14 cellular contexts compared by ENCODE assay signal in the genomic region with DNA sequence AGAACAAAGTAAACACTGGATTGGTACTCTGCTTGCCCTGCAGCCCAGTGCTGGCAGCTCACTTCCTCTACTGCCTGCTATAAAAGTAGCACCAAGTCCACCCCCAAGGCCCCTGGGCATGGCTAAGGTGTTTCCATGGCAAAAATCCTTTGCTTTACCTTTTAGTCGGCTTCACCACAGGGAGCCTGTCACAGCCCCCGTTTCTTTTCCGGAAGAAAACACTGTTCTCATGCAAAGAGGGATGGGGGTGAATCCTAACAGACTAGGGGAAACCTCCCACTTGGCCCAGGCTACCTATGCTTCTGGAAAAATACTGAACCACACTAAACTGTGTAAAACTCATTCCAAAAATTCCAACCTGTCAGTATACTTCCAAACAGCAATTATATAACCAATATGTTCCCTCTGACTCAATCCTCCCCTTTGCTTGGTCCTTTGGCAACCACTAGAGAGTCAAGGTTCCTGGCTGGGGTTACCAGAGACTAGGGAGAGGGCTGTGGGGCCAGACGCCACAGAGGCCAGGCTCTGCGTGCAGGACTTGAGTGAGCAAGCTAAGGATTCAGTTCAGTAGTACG. TPM values are rescaled to one million over a fixed set of nuclear protein-coding genes. Genes with fewer than 3 reads are reported as not detected.
A peak's percentile ranks its signal among the peaks of the same experiment; 100 is the strongest.
DNase-seq lines count a peak whose midpoint lies in the region; ATAC-seq, FAIRE-seq and TF ChIP-seq lines count a peak whose summit lies in the region.
"Had no signal": no experiment of that assay in that cellular context is flagged by ENCODE, and none has a peak within 500 bp of the region (broad histone marks: within the 10 kb centered on the region; RNA-seq: fewer than 3 reads in every experiment).

No MANE protein-coding gene starts in this region.

- no peak overlapping the region for H2AFZ ChIP-seq in H1 (ENCODE audit: low read length)
- no peak overlapping the region for H2AFZ ChIP-seq in HepG2 (ENCODE audit: low read length)

- no peak overlapping the region for H3K56ac ChIP-seq in H1 (replicated peaks; ENCODE audit: insufficient read length, low read depth, low read length)

- H3K9me3 ChIP-seq in H1 (ENCODE audit: insufficient read depth in 2 of 2, low read depth in 1 of 2, low read length in 1 of 2), result peaks cover 0 to 3% of the 10 kb centered on the region in 2 experiments; a peak in 2 of 4 replicates
- H3K9me3 ChIP-seq in HepG2 (ENCODE audit: low read length), result no peaks in the 10 kb centered on the region
- no peaks in the 10 kb centered on the region for H3K9me3 ChIP-seq in vagina

- no peaks in the 10 kb centered on the region; the same call in 1 of the 2 replicates for H3K23me2 ChIP-seq in H1 (ENCODE audit: low read depth, low read length)

- POLR2A ChIA-PET in H1 (lab: Charles Lee; ENCODE audit: partially characterized antibody) (interaction anchor here (0.6 to 1.5 kb wide), 5 partner anchors 9 to 171 kb away, joined by 3 to 4 read pairs (median 3); no protein-coding TSS in a partner anchor), HepG2 (lab: Yijun Ruan, JAX) (no interaction called here)
- POLR2A ChIA-PET in activated CD4-positive, alpha-beta T cell treated with anti-CD3 and anti-CD28 coated beads for 36 hours (lab: Charles Lee), result no interaction called here

- peak overlapping the region; percentile 75 for H3K27ac ChIP-seq in H1 (ENCODE audit: low read depth, low read length)
- no peak overlapping the region for H3K27ac ChIP-seq in HepG2 (ENCODE audit: extremely low read length, insufficient read depth, low read length)
- H3K27ac ChIP-seq in vagina, result peak overlapping the region; percentile 61
- H3K27ac ChIP-seq: HL-60 had no signal

- peak overlapping the region; percentile 61 for H3K27ac Mint-ChIP-seq in activated T-cell treated with anti-CD3 and anti-CD28 coated beads, Interleukin-2, amount 50 U/mL, for 72 hours
- no peak overlapping the region for H3K27ac Mint-ChIP-seq in activated CD4-positive, alpha-beta T cell treated with anti-CD3 and anti-CD28 coated beads for 36 hours

- no TSS peak for BruUV-seq in HepG2 (replicated peaks; lab: Mats Ljungman, UMichigan)

- TF ChIP-seq RAD21 in H1 (IDR thresholded peaks at IDR 0.05 in 1 of 2, conservative IDR thresholded peaks at IDR 0.05 in 1 of 2; ENCODE audit: low read depth in 2 of 2, low read length in 2 of 2) (no peak), HepG2 (CRISPR knock-in tag; IDR thresholded peaks at IDR 0.05) (no peak)

- H3K9ac ChIP-seq in H1 (replicated peaks in 1 of 4; ENCODE audit: extremely low read depth in 1 of 4, low read depth in 3 of 4, low read length in 3 of 4), result no peak overlapping the region
- H3K9ac ChIP-seq in HepG2 (ENCODE audit: insufficient read depth, low read depth, low read length), result no peak overlapping the region

- H3K4me1 ChIP-seq in H1 (replicated peaks in 1 of 4; ENCODE audit: control insufficient read depth in 3 of 4, insufficient read depth in 4 of 4, low read length in 3 of 4) (peaks cover 2 to 11% (median 3%) of the 10 kb centered on the region in 4 experiments; a peak in 5 of 7 replicates), HepG2 (ENCODE audit: insufficient read depth, low read length) (peaks cover 15% of the 10 kb centered on the region), vagina (peaks cover 24% of the 10 kb centered on the region)

- peak overlapping the region in 1 of 4 experiments; percentile 17; a peak in 2 of 8 replicates for H3K4me3 ChIP-seq in H1 (ENCODE audit: extremely low read depth in 1 of 4, insufficient read depth in 2 of 4, low read depth in 3 of 4, low read length in 4 of 4)
- H3K4me3 ChIP-seq in HepG2 (replicated peaks in 1 of 3; ENCODE audit: insufficient read depth in 1 of 3, low read depth in 2 of 3, low read length in 3 of 3), result no peak overlapping the region
- H3K4me3 ChIP-seq in vagina, result peak overlapping the region; percentile 13 to 23

- H3K79me2 ChIP-seq in H1 (ENCODE audit: control insufficient read depth in 1 of 2, insufficient read depth in 2 of 2, low read length in 2 of 2) (peaks cover 3 to 44% of the 10 kb centered on the region in 2 experiments), HepG2 (ENCODE audit: insufficient read depth, low read length) (peaks cover 30% of the 10 kb centered on the region)

- H2AK5ac ChIP-seq in H1 (ENCODE audit: low read depth, low read length), result no peak overlapping the region

- no peak for ATAC-seq in activated T-cell treated with anti-CD3 and anti-CD28 coated beads, Interleukin-2, amount 50 U/mL, for 72 hours (replicated peaks in 1 of 2)
- ATAC-seq in HepG2, result peak; percentile 70
- no peak for ATAC-seq in activated CD4-positive, alpha-beta T cell treated with anti-CD3 and anti-CD28 coated beads for 36 hours

- H3K27me3 Mint-ChIP-seq in activated T-cell treated with anti-CD3 and anti-CD28 coated beads, Interleukin-2, amount 50 U/mL, for 72 hours (ENCODE audit: low read depth), result no peaks in the 10 kb centered on the region
- no peaks in the 10 kb centered on the region for H3K27me3 Mint-ChIP-seq in activated CD4-positive, alpha-beta T cell treated with anti-CD3 and anti-CD28 coated beads for 36 hours

- H3K4me1 Mint-ChIP-seq in activated T-cell treated with anti-CD3 and anti-CD28 coated beads, Interleukin-2, amount 50 U/mL, for 72 hours (ENCODE audit: low read depth), result peaks cover 15% of the 10 kb centered on the region
- peaks cover 2% of the 10 kb centered on the region for H3K4me1 Mint-ChIP-seq in activated CD4-positive, alpha-beta T cell treated with anti-CD3 and anti-CD28 coated beads for 36 hours

- 42% methylated on average over 6 of the region's 6 CpGs; no CpG with 5 or more reads in 1 of the 2 experiments for WGBS in H1 (ENCODE audit: extremely low coverage in 1 of 2, insufficient coverage in 1 of 2, insufficient read length in 1 of 2, insufficient replicate concordance in 2 of 2, low coverage in 1 of 2, low lambda C conversion rate in 2 of 2, missing lambda C conversion rate in 1 of 2), 2 experiments
- WGBS in HepG2 (ENCODE audit: low lambda C conversion rate), result 94% methylated on average over 6 of the region's 6 CpGs

- peak overlapping the region; percentile 33 for H2BK120ac ChIP-seq in H1 (replicated peaks; ENCODE audit: low read depth, low read length)

- peak in 1 of 2 experiments; percentile 60; a peak in 1 of 3 replicates for TF ChIP-seq EP300 in H1 (IDR thresholded peaks at IDR 0.05; ENCODE audit: borderline replicate concordance in 1 of 2, low read depth in 2 of 2, low read length in 2 of 2)
- TF ChIP-seq EP300 in HepG2 (IDR thresholded peaks at IDR 0.05; ENCODE audit: low read depth in 2 of 2, low read length in 2 of 2), result 0 out of 4 replicates have a peak, but pooled peaks of 1 of the 2 experiments have one; percentile 8
- no peak for TF ChIP-seq EP300 in HepG2 (CRISPR knock-in tag; IDR thresholded peaks at IDR 0.05; ENCODE audit: borderline replicate concordance)

- H3K18ac ChIP-seq in H1 (ENCODE audit: extremely low read depth, low read length), result peak overlapping the region; percentile 26; the same call in 1 of the 2 replicates

- no peak for TF ChIP-seq POLR2A in H1 (IDR thresholded peaks at IDR 0.05; ENCODE audit: control extremely low read depth in 1 of 2, low read depth in 2 of 2, low read length in 2 of 2)
- no peak for TF ChIP-seq POLR2A in HepG2 (IDR thresholded peaks at IDR 0.05; ENCODE audit: insufficient read depth in 1 of 2, low read depth in 2 of 2, low read length in 2 of 2)
- no peak for TF ChIP-seq POLR2A in vagina (IDR thresholded peaks at IDR 0.05)

- peak overlapping the region; percentile 10; the same call in 1 of the 2 replicates for H2BK5ac ChIP-seq in H1 (ENCODE audit: low read depth, low read length)

- peaks cover 15% of the 10 kb centered on the region; the same call in 1 of the 2 replicates for H3K79me1 ChIP-seq in H1 (ENCODE audit: low read depth, low read length)

- H3K4me2 ChIP-seq in H1 (ENCODE audit: insufficient read depth in 1 of 2, low read depth in 2 of 2, low read length in 2 of 2) (peak overlapping the region; percentile 2 to 39; a peak in 2 of 4 replicates), HepG2 (ENCODE audit: low read depth, low read length) (no peak overlapping the region)

- no peak overlapping the region for H2BK15ac ChIP-seq in H1 (ENCODE audit: low read length)

- intact Hi-C loops in HepG2 (cut with micrococcal nuclease; ENCODE audit: unreplicated experiment), result loop anchor here (10.0 kb wide), 1 partner anchor 234 kb away; no protein-coding TSS in a partner anchor
- intact Hi-C loops in vagina (cut with DNase I), result no loop called here
- intact Hi-C loops in activated CD4-positive, alpha-beta T cell treated with anti-CD3 and anti-CD28 coated beads for 36 hours (cut with DNase I, micrococcal nuclease), result no loop called here

- DNase-seq in activated T-cell treated with anti-CD3 and anti-CD28 coated beads, Interleukin-2, amount 50 U/mL, for 72 hours, result no peak
- DNase-seq in activated T-cell treated with anti-CD3 and anti-CD28 coated beads, Interleukin-2, amount 50 U/mL, for 1 hour, result no peak
- DNase-seq in H1 (ENCODE audit: low read depth in 1 of 2, low spot score in 2 of 2), result peak in 1 of 2 experiments; percentile 77
- DNase-seq in HepG2 (ENCODE audit: low spot score), result peak; percentile 46
- DNase-seq in vagina (ENCODE audit: extremely low spot score in 2 of 2), result peak in 1 of 2 donors; percentile 93
- DNase-seq in activated CD4-positive, alpha-beta T cell treated with anti-CD3 and anti-CD28 coated beads for 36 hours, result no peak
- no peak for DNase-seq in GM13976 (ENCODE audit: low spot score)
- DNase-seq in retina, result no peak
- DNase-seq: 8988T, GDM1, islet precursor cell, NCI-H187 had no signal

- no peak overlapping the region for H2BK20ac ChIP-seq in H1 (ENCODE audit: low read length)

- TF ChIP-seq CTCF in H1 (IDR thresholded peaks at IDR 0.05; ENCODE audit: control extremely low read depth in 1 of 3, insufficient read depth in 1 of 3, low read depth in 1 of 3, low read length in 3 of 3) (no peak), HepG2 (CRISPR knock-in tag; IDR thresholded peaks at IDR 0.05) (no peak), vagina (IDR thresholded peaks at IDR 0.05) (no peak), GM13976 (IDR thresholded peaks at IDR 0.05; ENCODE audit: borderline replicate concordance, control extremely low read depth, extremely low read depth, insufficient read depth, missing control alignments) (no peak)

- peak overlapping the region; percentile 55 for H4K5ac ChIP-seq in H1 (ENCODE audit: insufficient read length, low read depth, low read length)

- no peaks in the 10 kb centered on the region for H3K27me3 ChIP-seq in H1 (replicated peaks in 1 of 4; ENCODE audit: control insufficient read depth in 3 of 4, extremely low read depth in 1 of 4, insufficient read depth in 3 of 4, low read length in 3 of 4)
- H3K27me3 ChIP-seq in HepG2 (ENCODE audit: control insufficient read depth in 1 of 2, insufficient read depth in 2 of 2, low read length in 2 of 2), result no peaks in the 10 kb centered on the region
- H3K27me3 ChIP-seq in vagina, result no peaks in the 10 kb centered on the region

- H4K20me1 ChIP-seq in H1 (replicated peaks in 1 of 2; ENCODE audit: control insufficient read depth in 1 of 2, insufficient read depth in 2 of 2, low read length in 2 of 2), result peaks cover 0 to under 1% of the 10 kb centered on the region in 2 experiments
- H4K20me1 ChIP-seq in HepG2 (ENCODE audit: insufficient read depth, low read length), result no peaks in the 10 kb centered on the region

- H3K36me3 ChIP-seq in H1 (ENCODE audit: control insufficient read depth in 2 of 4, insufficient read depth in 4 of 4, low read length in 3 of 4) (peaks cover 6 to 45% (median 25%) of the 10 kb centered on the region in 4 experiments; a peak in 7 of 8 replicates), HepG2 (replicated peaks in 1 of 2; ENCODE audit: control insufficient read depth in 1 of 2, insufficient read depth in 2 of 2, low read length in 2 of 2) (peaks cover 30 to 83% of the 10 kb centered on the region in 2 experiments), vagina (peaks cover 0 to 7% of the 10 kb centered on the region in 2 donors)

- H3K14ac ChIP-seq in H1 (ENCODE audit: insufficient read length), result no peak overlapping the region

- H4K91ac ChIP-seq in H1 (replicated peaks; ENCODE audit: insufficient read length, low read length), result peak overlapping the region; percentile 20

- H3K36me3 Mint-ChIP-seq in activated T-cell treated with anti-CD3 and anti-CD28 coated beads, Interleukin-2, amount 50 U/mL, for 72 hours (ENCODE audit: insufficient read depth in 2 of 2), result peaks cover 5 to 17% of the 10 kb centered on the region in 2 donors
- H3K36me3 Mint-ChIP-seq in activated CD4-positive, alpha-beta T cell treated with anti-CD3 and anti-CD28 coated beads for 36 hours (ENCODE audit: low read depth), result peaks cover 42% of the 10 kb centered on the region

- in situ Hi-C loops in HepG2 (cut with HindIII; ENCODE audit: extremely low pct_ligation_motif_present, low pct_unique_long_range_greater_than_20kb) (no loop called here), GM13976 (cut with MboI; ENCODE audit: low sequenced_read_pairs, unreplicated experiment) (no loop called here)

- H4K8ac ChIP-seq in H1 (ENCODE audit: extremely low read depth, insufficient read depth, low read length), result no peak overlapping the region

- no peak overlapping the region for H3K23ac ChIP-seq in H1 (ENCODE audit: insufficient read length)

- no peak overlapping the region for H3K4me3 Mint-ChIP-seq in activated T-cell treated with anti-CD3 and anti-CD28 coated beads, Interleukin-2, amount 50 U/mL, for 72 hours
- H3K4me3 Mint-ChIP-seq in activated CD4-positive, alpha-beta T cell treated with anti-CD3 and anti-CD28 coated beads for 36 hours, result no peak overlapping the region

- no peak overlapping the region for H2BK12ac ChIP-seq in H1 (ENCODE audit: low read depth, low read length)

- FAIRE-seq in H1 (lab: Jason Lieb, UNC), result no peak
- FAIRE-seq in HepG2 (lab: Jason Lieb, UNC), result no peak
- FAIRE-seq: endometrium had no signal

- CTCF ChIA-PET in H1 (lab: Charles Lee; ENCODE audit: partially characterized antibody) (interaction anchor here (0.7 to 12.6 kb wide), 4 partner anchors 10 to 98 kb away, joined by 3 to 99 read pairs (median 8); no protein-coding TSS in a partner anchor), HepG2 (lab: Yijun Ruan, JAX; ENCODE audit: low intra/inter-chr PET ratio, low total read pairs) (no interaction called here)
- CTCF ChIA-PET in activated CD4-positive, alpha-beta T cell treated with anti-CD3 and anti-CD28 coated beads for 36 hours (lab: Charles Lee), result interaction anchor here (2.7 kb wide), 1 partner anchor 7 kb away, joined by 18 read pairs; no protein-coding TSS in a partner anchor

- H3K9me3 Mint-ChIP-seq in activated T-cell treated with anti-CD3 and anti-CD28 coated beads, Interleukin-2, amount 50 U/mL, for 72 hours, result no peaks in the 10 kb centered on the region
- no peaks in the 10 kb centered on the region for H3K9me3 Mint-ChIP-seq in activated CD4-positive, alpha-beta T cell treated with anti-CD3 and anti-CD28 coated beads for 36 hours (ENCODE audit: low read depth)

- H3K4ac ChIP-seq in H1 (replicated peaks; ENCODE audit: insufficient read length, low read depth, low read length), result no peak overlapping the region

RNA-seq across cellular contexts. Expression of gene PPIL1, which starts 16.1 kb away (rescaled TPM):
- total RNA-seq in activated T-cell treated with anti-CD3 and anti-CD28 coated beads, Interleukin-2, amount 50 U/mL, for 72 hours, result 10 to 100 TPM; 32.6 to 43.0 TPM
- total RNA-seq in H1 (2021; fragmentation: NEBNext Ultra II Directional; extraction: Animal tissue kit (Norgen Biotek cat#: 25700)), result 85.8 and 86.5 TPM in 2 replicates
- polyA plus RNA-seq in H1 (2011; rRNA removed), result 52.7 and 83.7 TPM in 2 replicates
- polyA plus RNA-seq in H1 (2011; cell fraction: cytosol; rRNA removed), result 63.0 TPM
- polyA plus RNA-seq in H1 (2011; cell fraction: nucleus; rRNA removed), result 27.8 TPM
- polyA plus RNA-seq in H1 (2012, experiment 1 of 2), result 54.8 to 70.5 TPM (median 64.5 TPM) in 4 replicates
- polyA plus RNA-seq in H1 (2012, experiment 2 of 2), result 18.4 TPM
- polyA plus RNA-seq in H1 (2013, experiment 1 of 2), result 70.1 TPM
- 75.7 TPM for polyA plus RNA-seq in H1 (2013, experiment 2 of 2)
- 78.4 and 100 TPM in 2 replicates for polyA minus RNA-seq in H1 (2011; rRNA and poly(A)+ RNA removed)
- 32.0 TPM for polyA minus RNA-seq in H1 (2011; cell fraction: cytosol; rRNA and poly(A)+ RNA removed)
- 25.7 TPM for polyA minus RNA-seq in H1 (2011; cell fraction: nucleus; rRNA and poly(A)+ RNA removed)
- total RNA-seq in HepG2 (2016; rRNA removed; fragmentation: Illumina TruSeq; extraction: Trizol), result 144 and 202 TPM in 2 replicates
- 18.7 and 21.1 TPM in 2 replicates for total RNA-seq in HepG2 (2016; cell fraction: cytosol; rRNA removed; fragmentation: Illumina TruSeq; extraction: Trizol; ENCODE audit: low read depth)
- total RNA-seq in HepG2 (2016; cell fraction: insoluble cytoplasmic fraction; rRNA removed; fragmentation: Illumina TruSeq; extraction: Trizol), result 144 and 223 TPM in 2 replicates
- 75.0 TPM in 2 replicates for total RNA-seq in HepG2 (2016; cell fraction: membrane; rRNA removed; fragmentation: Illumina TruSeq; extraction: Trizol)
- 60.3 and 65.1 TPM in 2 replicates for total RNA-seq in HepG2 (2016; cell fraction: nucleus; rRNA removed; fragmentation: Illumina TruSeq; extraction: Trizol)
- 59.0 and 74.2 TPM in 2 replicates for polyA plus RNA-seq in HepG2 (2011; rRNA removed)
- 53.5 and 73.2 TPM in 2 replicates for polyA plus RNA-seq in HepG2 (2011; cell fraction: cytosol; rRNA removed)
- 9.9 and 13.8 TPM in 2 replicates for polyA plus RNA-seq in HepG2 (2011; cell fraction: nucleus; rRNA removed)
- 62.2 and 66.4 TPM in 2 replicates for polyA plus RNA-seq in HepG2 (2012)
- polyA plus RNA-seq in HepG2 (2016; cell fraction: cytosol; fragmentation: Illumina TruSeq; extraction: Trizol; ENCODE audit: low read depth), result 20.3 and 21.1 TPM in 2 replicates
- 209 and 228 TPM in 2 replicates for polyA plus RNA-seq in HepG2 (2016; cell fraction: insoluble cytoplasmic fraction; fragmentation: Illumina TruSeq; extraction: Trizol; ENCODE audit: low read depth)
- 57.0 and 58.9 TPM in 2 replicates for polyA plus RNA-seq in HepG2 (2016; cell fraction: membrane; fragmentation: Illumina TruSeq; extraction: Trizol; ENCODE audit: low read depth)
- polyA plus RNA-seq in HepG2 (2016; cell fraction: nucleus; fragmentation: Illumina TruSeq; extraction: Trizol; ENCODE audit: insufficient read depth, low read depth), result 73.7 and 81.3 TPM in 2 replicates
- 69.1 and 72.7 TPM in 2 replicates for polyA minus RNA-seq in HepG2 (2011; rRNA and poly(A)+ RNA removed; ENCODE audit: low replicate concordance)
- 31.7 and 39.2 TPM in 2 replicates for polyA minus RNA-seq in HepG2 (2011; cell fraction: cytosol; rRNA and poly(A)+ RNA removed)
- polyA minus RNA-seq in HepG2 (2011; cell fraction: nucleus; rRNA and poly(A)+ RNA removed), result 17.1 and 20.0 TPM in 2 replicates
- total RNA-seq in vagina, result 18.9 TPM
- total RNA-seq in activated CD4-positive, alpha-beta T cell treated with anti-CD3 and anti-CD28 coated beads for 36 hours, result 10 to 100 TPM; 45.9 to 46.0 TPM

RNA-seq across cellular contexts. Expression of gene CPNE5, which starts 19.2 kb away (rescaled TPM):
- 1 to 10 TPM in 1 of 2 donors, under 1 TPM in 1; 0.48 to 2.6 TPM for total RNA-seq in activated T-cell treated with anti-CD3 and anti-CD28 coated beads, Interleukin-2, amount 50 U/mL, for 72 hours
- 0.15 and 0.88 TPM in 2 replicates for total RNA-seq in H1 (2021; fragmentation: NEBNext Ultra II Directional; extraction: Animal tissue kit (Norgen Biotek cat#: 25700))
- polyA plus RNA-seq in H1 (2011; rRNA removed), result 1.8 and 2.3 TPM in 2 replicates
- polyA plus RNA-seq in H1 (2011; cell fraction: cytosol; rRNA removed), result 0.76 TPM
- 2.7 TPM for polyA plus RNA-seq in H1 (2011; cell fraction: nucleus; rRNA removed)
- 0.30 to 0.96 TPM (median 0.65 TPM) in 4 replicates for polyA plus RNA-seq in H1 (2012, experiment 1 of 2)
- polyA plus RNA-seq in H1 (2012, experiment 2 of 2), result 0.51 TPM
- 0.24 TPM for polyA plus RNA-seq in H1 (2013, experiment 1 of 2)
- polyA plus RNA-seq in H1 (2013, experiment 2 of 2), result 0.28 TPM
- 0.82 and 1.1 TPM in 2 replicates for polyA minus RNA-seq in H1 (2011; rRNA and poly(A)+ RNA removed)
- polyA minus RNA-seq in H1 (2011; cell fraction: cytosol; rRNA and poly(A)+ RNA removed), result not detected
- 1.9 TPM for polyA minus RNA-seq in H1 (2011; cell fraction: nucleus; rRNA and poly(A)+ RNA removed)
- total RNA-seq in HepG2 (2016; rRNA removed; fragmentation: Illumina TruSeq; extraction: Trizol), result not detected in 2 replicates
- total RNA-seq in HepG2 (2016; cell fraction: cytosol; rRNA removed; fragmentation: Illumina TruSeq; extraction: Trizol; ENCODE audit: low read depth), result not detected in 2 replicates
- total RNA-seq in HepG2 (2016; cell fraction: insoluble cytoplasmic fraction; rRNA removed; fragmentation: Illumina TruSeq; extraction: Trizol), result not detected in 2 replicates
- not detected in 2 replicates for total RNA-seq in HepG2 (2016; cell fraction: membrane; rRNA removed; fragmentation: Illumina TruSeq; extraction: Trizol)
- total RNA-seq in HepG2 (2016; cell fraction: nucleus; rRNA removed; fragmentation: Illumina TruSeq; extraction: Trizol), result not detected in 2 replicates
- 0.10 and 0.16 TPM in 2 replicates for polyA plus RNA-seq in HepG2 (2011; rRNA removed)
- polyA plus RNA-seq in HepG2 (2011; cell fraction: cytosol; rRNA removed), result 0.15 TPM in 1 of 2 replicates, not detected in the other
- polyA plus RNA-seq in HepG2 (2011; cell fraction: nucleus; rRNA removed), result 0.36 and 0.40 TPM in 2 replicates
- 0.05 and 0.16 TPM in 2 replicates for polyA plus RNA-seq in HepG2 (2012)
- polyA plus RNA-seq in HepG2 (2016; cell fraction: cytosol; fragmentation: Illumina TruSeq; extraction: Trizol; ENCODE audit: low read depth), result not detected in 2 replicates
- not detected in 2 replicates for polyA plus RNA-seq in HepG2 (2016; cell fraction: insoluble cytoplasmic fraction; fragmentation: Illumina TruSeq; extraction: Trizol; ENCODE audit: low read depth)
- polyA plus RNA-seq in HepG2 (2016; cell fraction: membrane; fragmentation: Illumina TruSeq; extraction: Trizol; ENCODE audit: low read depth), result not detected in 2 replicates
- not detected in 2 replicates for polyA plus RNA-seq in HepG2 (2016; cell fraction: nucleus; fragmentation: Illumina TruSeq; extraction: Trizol; ENCODE audit: insufficient read depth, low read depth)
- polyA minus RNA-seq in HepG2 (2011; rRNA and poly(A)+ RNA removed; ENCODE audit: low replicate concordance), result 0.26 TPM in 1 of 2 replicates, not detected in the other
- not detected in 2 replicates for polyA minus RNA-seq in HepG2 (2011; cell fraction: cytosol; rRNA and poly(A)+ RNA removed)
- polyA minus RNA-seq in HepG2 (2011; cell fraction: nucleus; rRNA and poly(A)+ RNA removed), result not detected in 2 replicates
- 6.6 TPM for total RNA-seq in vagina
- 1 to 10 TPM; 1.1 to 1.3 TPM for total RNA-seq in activated CD4-positive, alpha-beta T cell treated with anti-CD3 and anti-CD28 coated beads for 36 hours

RNA-seq across cellular contexts. Expression of gene C6orf89, which starts 27.3 kb away (rescaled TPM):
- 10 to 100 TPM; 53.1 to 54.6 TPM for total RNA-seq in activated T-cell treated with anti-CD3 and anti-CD28 coated beads, Interleukin-2, amount 50 U/mL, for 72 hours
- 11.6 and 12.3 TPM in 2 replicates for total RNA-seq in H1 (2021; fragmentation: NEBNext Ultra II Directional; extraction: Animal tissue kit (Norgen Biotek cat#: 25700))
- 4.5 and 4.6 TPM in 2 replicates for polyA plus RNA-seq in H1 (2011; rRNA removed)
- 5.1 TPM for polyA plus RNA-seq in H1 (2011; cell fraction: cytosol; rRNA removed)
- polyA plus RNA-seq in H1 (2011; cell fraction: nucleus; rRNA removed), result 7.7 TPM
- 7.1 to 9.3 TPM (median 7.9 TPM) in 4 replicates for polyA plus RNA-seq in H1 (2012, experiment 1 of 2)
- 3.8 TPM for polyA plus RNA-seq in H1 (2012, experiment 2 of 2)
- 9.4 TPM for polyA plus RNA-seq in H1 (2013, experiment 1 of 2)
- polyA plus RNA-seq in H1 (2013, experiment 2 of 2), result 11.8 TPM
- 9.7 and 11.9 TPM in 2 replicates for polyA minus RNA-seq in H1 (2011; rRNA and poly(A)+ RNA removed)
- 2.8 TPM for polyA minus RNA-seq in H1 (2011; cell fraction: cytosol; rRNA and poly(A)+ RNA removed)
- 3.7 TPM for polyA minus RNA-seq in H1 (2011; cell fraction: nucleus; rRNA and poly(A)+ RNA removed)
- total RNA-seq in HepG2 (2016; rRNA removed; fragmentation: Illumina TruSeq; extraction: Trizol), result 23.9 and 32.2 TPM in 2 replicates
- total RNA-seq in HepG2 (2016; cell fraction: cytosol; rRNA removed; fragmentation: Illumina TruSeq; extraction: Trizol; ENCODE audit: low read depth), result 7.9 and 8.2 TPM in 2 replicates
- total RNA-seq in HepG2 (2016; cell fraction: insoluble cytoplasmic fraction; rRNA removed; fragmentation: Illumina TruSeq; extraction: Trizol), result 22.0 and 33.0 TPM in 2 replicates
- total RNA-seq in HepG2 (2016; cell fraction: membrane; rRNA removed; fragmentation: Illumina TruSeq; extraction: Trizol), result 14.6 and 15.0 TPM in 2 replicates
- 25.4 and 27.7 TPM in 2 replicates for total RNA-seq in HepG2 (2016; cell fraction: nucleus; rRNA removed; fragmentation: Illumina TruSeq; extraction: Trizol)
- 22.1 and 26.0 TPM in 2 replicates for polyA plus RNA-seq in HepG2 (2011; rRNA removed)
- 11.4 and 16.3 TPM in 2 replicates for polyA plus RNA-seq in HepG2 (2011; cell fraction: cytosol; rRNA removed)
- 12.6 and 14.7 TPM in 2 replicates for polyA plus RNA-seq in HepG2 (2011; cell fraction: nucleus; rRNA removed)
- polyA plus RNA-seq in HepG2 (2012), result 24.1 and 25.8 TPM in 2 replicates
- polyA plus RNA-seq in HepG2 (2016; cell fraction: cytosol; fragmentation: Illumina TruSeq; extraction: Trizol; ENCODE audit: low read depth), result 6.6 and 6.8 TPM in 2 replicates
- 16.8 and 19.4 TPM in 2 replicates for polyA plus RNA-seq in HepG2 (2016; cell fraction: insoluble cytoplasmic fraction; fragmentation: Illumina TruSeq; extraction: Trizol; ENCODE audit: low read depth)
- polyA plus RNA-seq in HepG2 (2016; cell fraction: membrane; fragmentation: Illumina TruSeq; extraction: Trizol; ENCODE audit: low read depth), result 10.3 and 12.1 TPM in 2 replicates
- polyA plus RNA-seq in HepG2 (2016; cell fraction: nucleus; fragmentation: Illumina TruSeq; extraction: Trizol; ENCODE audit: insufficient read depth, low read depth), result 31.1 and 31.6 TPM in 2 replicates
- polyA minus RNA-seq in HepG2 (2011; rRNA and poly(A)+ RNA removed; ENCODE audit: low replicate concordance), result 18.1 and 18.8 TPM in 2 replicates
- polyA minus RNA-seq in HepG2 (2011; cell fraction: cytosol; rRNA and poly(A)+ RNA removed), result 7.6 and 13.6 TPM in 2 replicates
- polyA minus RNA-seq in HepG2 (2011; cell fraction: nucleus; rRNA and poly(A)+ RNA removed), result 6.8 and 8.6 TPM in 2 replicates
- total RNA-seq in vagina, result 36.8 TPM
- total RNA-seq in activated CD4-positive, alpha-beta T cell treated with anti-CD3 and anti-CD28 coated beads for 36 hours, result 10 to 100 TPM; 29.5 to 36.2 TPM

Comparison
In these comparisons a context has a peak if more than half of its experiments do, and no peak if none do; other contexts are left out.
1. H3K4me3 ChIP-seq: peak in vagina (2 of 2); none in HepG2 (0 of 3).